In genomic region chr17:71656987-71657858, GRCh38 we compare ENCODE assay signal across 17 cellular contexts.
DNase-seq lines count a peak whose midpoint lies in the region; ATAC-seq and TF ChIP-seq lines count a peak whose summit lies in the region.
"Had no signal": no experiment of that assay in that cellular context is flagged by ENCODE, and none has a peak within 500 bp of the region (broad histone marks: within the 10 kb centered on the region; RNA-seq: fewer than 3 reads in every experiment).

No MANE protein-coding gene starts in this region.

- no peak for TF ChIP-seq CTCF in cardiac muscle cell (IDR thresholded peaks at IDR 0.05; ENCODE audit: low read depth, low read length)
- TF ChIP-seq CTCF in IMR-90 (conservative IDR thresholded peaks at IDR 0.05; ENCODE audit: low read depth, low read length), result no peak
- TF ChIP-seq CTCF in neural cell (IDR thresholded peaks at IDR 0.05; ENCODE audit: poor library complexity, severe bottlenecking), result no peak

- H3K4me3 ChIP-seq in cardiac muscle cell (no peak overlapping the region), IMR-90 (ENCODE audit: insufficient read depth, low read depth, low read length) (no peak overlapping the region), neural cell (ENCODE audit: low read length) (peak overlapping the region; percentile 17)
- H3K4me3 ChIP-seq: GM12878, GM23338 had no signal

- POLR2A ChIA-PET in IMR-90 (lab: Charles Lee; ENCODE audit: unreplicated experiment), result no interaction called here
- POLR2A ChIA-PET in activated CD4-positive, alpha-beta memory T cell treated with anti-CD3 and anti-CD28 coated beads for 36 hours (lab: Charles Lee), result no interaction called here

- peak; percentile 51 for TF ChIP-seq EP300 in neural cell (conservative IDR thresholded peaks at IDR 0.05; ENCODE audit: poor library complexity, severe bottlenecking)

- no peak for TF ChIP-seq POLR2A in IMR-90 (IDR thresholded peaks at IDR 0.05; ENCODE audit: low read depth, low read length)

- no peak overlapping the region for H3K23ac ChIP-seq in IMR-90 (ENCODE audit: low read depth, low read length)

- no peaks in the 10 kb centered on the region for H3K4me1 Mint-ChIP-seq in activated CD4-positive, alpha-beta memory T cell treated with anti-CD3 and anti-CD28 coated beads for 36 hours (ENCODE audit: low read depth)
- H3K4me1 Mint-ChIP-seq: B cell, GM23338, IgD-negative memory B cell had no signal

- H3K4ac ChIP-seq in IMR-90 (ENCODE audit: low read depth, low read length), result no peak overlapping the region

- no peak overlapping the region for H2BK5ac ChIP-seq in IMR-90 (ENCODE audit: low read depth, low read length, poor library complexity, severe bottlenecking)

- H3K14ac ChIP-seq in IMR-90 (replicated peaks; ENCODE audit: low read depth, low read length), result no peak overlapping the region

- intact Hi-C loops in Right ventricle myocardium superior (cut with DNase I), result no loop called here
- intact Hi-C loops in IMR-90 (cut with micrococcal nuclease), result no loop called here
- intact Hi-C loops in activated CD4-positive, alpha-beta memory T cell treated with anti-CD3 and anti-CD28 coated beads for 36 hours (cut with micrococcal nuclease), result no loop called here

- H4K20me1 ChIP-seq in IMR-90 (ENCODE audit: insufficient read depth, low read length) (no peaks in the 10 kb centered on the region), neural cell (ENCODE audit: insufficient read depth) (no peaks in the 10 kb centered on the region)

- no peak overlapping the region for H3K27ac Mint-ChIP-seq in activated CD4-positive, alpha-beta memory T cell treated with anti-CD3 and anti-CD28 coated beads for 36 hours
- H3K27ac Mint-ChIP-seq: B cell; CD4-positive, alpha-beta T cell; GM23338; IgD-negative memory B cell had no signal

- no peaks in the 10 kb centered on the region for H3K79me2 ChIP-seq in neural cell (replicated peaks; ENCODE audit: insufficient read depth, low read length)

- H2AK5ac ChIP-seq in IMR-90 (ENCODE audit: low read depth, low read length), result no peak overlapping the region

- dilution Hi-C loops in IMR-90 (cut with HindIII; ENCODE audit: low sequenced_read_pairs, unreplicated experiment), result no loop called here

- H2AFZ ChIP-seq in IMR-90 (replicated peaks; ENCODE audit: low read length, poor library complexity), result no peak overlapping the region
- no peak overlapping the region for H2AFZ ChIP-seq in neural cell (ENCODE audit: low read depth, low read length)
- H2AFZ ChIP-seq: GM23338 had no signal

- H3K36me3 ChIP-seq in cardiac muscle cell, result no peaks in the 10 kb centered on the region
- no peaks in the 10 kb centered on the region for H3K36me3 ChIP-seq in IMR-90 (ENCODE audit: control insufficient read depth, insufficient read depth, low read length)
- H3K36me3 ChIP-seq in neural cell (ENCODE audit: insufficient read depth, low read length), result no peaks in the 10 kb centered on the region

- H3K27ac ChIP-seq in cardiac muscle cell (peak overlapping the region; percentile 35), IMR-90 (ENCODE audit: insufficient read depth, low read length) (no peak overlapping the region), neural cell (ENCODE audit: low read length) (peak overlapping the region; percentile 49)

- no peaks in the 10 kb centered on the region for H3K79me1 ChIP-seq in IMR-90 (ENCODE audit: low read depth in 1 of 2, low read length in 2 of 2)

- no peaks in the 10 kb centered on the region for H3K27me3 ChIP-seq in cardiac muscle cell
- no peaks in the 10 kb centered on the region for H3K27me3 ChIP-seq in IMR-90 (ENCODE audit: control insufficient read depth, insufficient read depth, low read length)
- H3K27me3 ChIP-seq in neural cell (ENCODE audit: insufficient read depth, low read depth, low read length), result no peaks in the 10 kb centered on the region

- in situ Hi-C loops in IMR-90 (cut with MboI; ENCODE audit: low sequenced_read_pairs), result no loop called here

- no peak overlapping the region for H3K4me3 Mint-ChIP-seq in activated CD4-positive, alpha-beta memory T cell treated with anti-CD3 and anti-CD28 coated beads for 36 hours
- H3K4me3 Mint-ChIP-seq: B cell; CD4-positive, alpha-beta T cell; GM23338; IgD-negative memory B cell had no signal

- H3K27me3 Mint-ChIP-seq in activated CD4-positive, alpha-beta memory T cell treated with anti-CD3 and anti-CD28 coated beads for 36 hours, result no peaks in the 10 kb centered on the region
- H3K27me3 Mint-ChIP-seq: B cell; CD4-positive, alpha-beta T cell; IgD-negative memory B cell had no signal

- no peak overlapping the region for H3K18ac ChIP-seq in IMR-90 (ENCODE audit: low read depth, low read length)

- no peaks in the 10 kb centered on the region for H3F3A ChIP-seq in neural cell (ENCODE audit: insufficient read depth, low read length, poor library complexity, severe bottlenecking)

- H3K9ac ChIP-seq in IMR-90 (ENCODE audit: low read depth, low read length), result no peak overlapping the region
- no peak overlapping the region for H3K9ac ChIP-seq in neural cell (ENCODE audit: low read length)

- WGBS in IMR-90 (ENCODE audit: extremely low coverage in 2 of 2, insufficient read length in 1 of 2), 2 experiments, result no CpG with 5 or more reads among the region's 5 CpGs

- H3K4me2 ChIP-seq in IMR-90 (ENCODE audit: low read depth, low read length), result no peak overlapping the region
- no peak overlapping the region for H3K4me2 ChIP-seq in neural cell (ENCODE audit: low read length)
- H3K4me2 ChIP-seq: GM23338 had no signal

- no peak overlapping the region for H4K91ac ChIP-seq in IMR-90 (ENCODE audit: insufficient read depth, low read depth, low read length)

- TF ChIP-seq RAD21 in IMR-90 (IDR thresholded peaks at IDR 0.05; ENCODE audit: low read length) (no peak), neural cell (conservative IDR thresholded peaks at IDR 0.05) (no peak)

- DNase-seq in cardiac muscle cell (ENCODE audit: low read depth in 1 of 2, low spot score in 1 of 2) (peak in 1 of 2 donors; percentile 34), Right ventricle myocardium superior (no peak), IMR-90 (no peak), RPMI7951 (ENCODE audit: low read depth) (peak; percentile 18), T-helper 2 cell (no peak), LoVo (ENCODE audit: low spot score) (no peak)
- DNase-seq in activated CD4-positive, alpha-beta memory T cell treated with anti-CD3 and anti-CD28 coated beads for 36 hours, result no peak
- DNase-seq: C1 segment of cervical spinal cord; Calu3; CD4-positive, alpha-beta T cell; DMS79; HCEC 1CT had no signal

- no peaks in the 10 kb centered on the region for H3K36me3 Mint-ChIP-seq in activated CD4-positive, alpha-beta memory T cell treated with anti-CD3 and anti-CD28 coated beads for 36 hours
- H3K36me3 Mint-ChIP-seq: IgD-negative memory B cell had no signal

- ATAC-seq in Right ventricle myocardium superior (ENCODE audit: poor library complexity), result no peak
- ATAC-seq in IMR-90 (ENCODE audit: low read depth), result no peak
- ATAC-seq: GM12878, GM23338 had no signal

- H2BK20ac ChIP-seq in IMR-90 (ENCODE audit: low read depth, low read length), result no peak overlapping the region

- no TSS peak for BruUV-seq in IMR-90 (replicated peaks; lab: Mats Ljungman, UMichigan)

- H3K9me1 ChIP-seq in IMR-90 (ENCODE audit: insufficient read depth, low read length), result no peaks in the 10 kb centered on the region

- no peak overlapping the region for H3K56ac ChIP-seq in IMR-90 (ENCODE audit: extremely low read depth, insufficient read depth, low read length)

- H3K9me3 ChIP-seq in cardiac muscle cell (ENCODE audit: low read depth), result no peaks in the 10 kb centered on the region
- peaks cover 3% of the 10 kb centered on the region; the same call in 1 of the 2 replicates for H3K9me3 ChIP-seq in IMR-90 (ENCODE audit: control insufficient read depth, insufficient read depth, low read length)
- H3K9me3 ChIP-seq in neural cell (ENCODE audit: low read length), result no peaks in the 10 kb centered on the region

- H4K8ac ChIP-seq in IMR-90 (ENCODE audit: low read depth in 2 of 2, low read length in 2 of 2), result no peak overlapping the region

- no peak overlapping the region for H4K5ac ChIP-seq in IMR-90 (ENCODE audit: low read depth, low read length)

- no peaks in the 10 kb centered on the region for H3K9me2 ChIP-seq in neural cell (ENCODE audit: insufficient read depth, low read length)

- no peak overlapping the region for H2AK9ac ChIP-seq in IMR-90 (replicated peaks; ENCODE audit: low read depth, low read length, poor library complexity)

- peaks cover 28% of the 10 kb centered on the region for H3K9me3 Mint-ChIP-seq in activated CD4-positive, alpha-beta memory T cell treated with anti-CD3 and anti-CD28 coated beads for 36 hours

- H3K4me1 ChIP-seq in cardiac muscle cell (ENCODE audit: low read depth), result peaks cover 11% of the 10 kb centered on the region
- H3K4me1 ChIP-seq in IMR-90 (ENCODE audit: control insufficient read depth, insufficient read depth, low read length), result no peaks in the 10 kb centered on the region

- no peak overlapping the region for H2BK15ac ChIP-seq in IMR-90 (ENCODE audit: low read depth, low read length)

- CTCF ChIA-PET in IMR-90 (lab: Yijun Ruan, JAX), result interaction anchor here (0.6 kb wide), 1 partner anchor 23 kb away, joined by 5 read pairs; no protein-coding TSS in a partner anchor
- CTCF ChIA-PET in activated CD4-positive, alpha-beta memory T cell treated with anti-CD3 and anti-CD28 coated beads for 36 hours (lab: Charles Lee), result no interaction called here

- H2BK120ac ChIP-seq in IMR-90 (ENCODE audit: low read depth, low read length), result no peak overlapping the region

TF ChIP-seq in IMR-90, 13 proteins besides CTCF, POLR2A, EP300 and RAD21 (continues in another document):
- no peak for TF ChIP-seq RCOR1 (IDR thresholded peaks at IDR 0.05; ENCODE audit: insufficient replicate concordance, low read length)
- 0 out of 2 replicates have a peak, but pooled peaks have one; percentile 23 for TF ChIP-seq CEBPB (IDR thresholded peaks at IDR 0.05; ENCODE audit: low read depth, low read length)
- TF ChIP-seq FOS (IDR thresholded peaks at IDR 0.05; ENCODE audit: low read depth, low read length), result no peak
- TF ChIP-seq NFE2L2 (IDR thresholded peaks at IDR 0.05; ENCODE audit: low read depth, low read length), result no peak
- peak; percentile 95 for TF ChIP-seq MAFK (IDR thresholded peaks at IDR 0.05; ENCODE audit: low read depth, low read length)
- no peak for TF ChIP-seq MXI1 (IDR thresholded peaks at IDR 0.05; ENCODE audit: borderline replicate concordance, low read depth, low read length)
- no peak for TF ChIP-seq BHLHE40 (IDR thresholded peaks at IDR 0.05; ENCODE audit: low read depth, low read length)

TF ChIP-seq in neural cell, 6 proteins besides CTCF, POLR2A, EP300 and RAD21 (continues in another document):
- TF ChIP-seq POLR2AphosphoS5 (IDR thresholded peaks at IDR 0.05) (peak; percentile 21), MXI1 (conservative IDR thresholded peaks at IDR 0.05; ENCODE audit: poor library complexity, severe bottlenecking) (no peak), TAF1 (IDR thresholded peaks at IDR 0.05; ENCODE audit: low read depth) (no peak), EZH2 (IDR thresholded peaks at IDR 0.05; ENCODE audit: borderline replicate concordance, insufficient read depth, low read length, poor library complexity, severe bottlenecking) (no peak), SMC3 (conservative IDR thresholded peaks at IDR 0.05; ENCODE audit: poor library complexity) (no peak)
